Comparison of ENCODE assay signal across 11 cellular contexts in the genomic region with DNA sequence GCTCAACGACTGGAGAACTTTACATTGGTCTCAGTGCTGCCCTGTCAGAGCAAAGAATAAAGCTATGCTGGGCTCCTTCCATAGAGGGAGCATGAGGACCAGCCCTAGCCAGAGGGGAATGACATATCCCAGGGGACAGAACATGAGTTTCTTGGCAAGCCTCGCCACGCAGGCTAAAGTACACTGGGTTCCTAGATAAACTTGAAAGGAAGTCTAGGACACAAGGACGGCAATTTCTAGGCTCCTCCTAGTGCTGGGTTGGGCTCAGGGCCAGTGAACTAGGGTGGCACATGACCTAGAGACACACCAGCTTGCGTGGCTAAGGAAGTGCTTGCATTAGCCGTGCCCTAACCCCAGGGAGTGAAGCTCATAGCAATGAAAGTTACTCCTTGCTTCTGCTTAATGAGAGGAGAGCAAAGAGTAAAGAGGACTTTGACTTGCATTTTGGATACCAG.
DNase-seq lines count a peak whose midpoint lies in the region; TF ChIP-seq lines count a peak whose summit lies in the region.
"Had no signal": no experiment of that assay in that cellular context is flagged by ENCODE, and none has a peak within 500 bp of the region (broad histone marks: within the 10 kb centered on the region; RNA-seq: fewer than 3 reads in every experiment).

No MANE protein-coding gene starts in this region.

- H3K36me3 ChIP-seq in brain microvascular endothelial cell (replicated peaks) (no peaks in the 10 kb centered on the region), right atrium auricular region (no peaks in the 10 kb centered on the region), sigmoid colon (no peaks in the 10 kb centered on the region)

- H3K27me3 ChIP-seq in brain microvascular endothelial cell (replicated peaks) (no peaks in the 10 kb centered on the region), right atrium auricular region (no peaks in the 10 kb centered on the region), sigmoid colon (no peaks in the 10 kb centered on the region)

- WGBS in sigmoid colon, 2 donors = 11 to 52% methylated on average over 6 of the region's 6 CpGs

- TF ChIP-seq POLR2A in sigmoid colon (IDR thresholded peaks at IDR 0.05) = no peak

- H3K4me3 ChIP-seq in brain microvascular endothelial cell (ENCODE audit: low read depth, low read length) (no peak overlapping the region), right atrium auricular region (no peak overlapping the region), sigmoid colon (no peak overlapping the region)

- H3K27me3 Mint-ChIP-seq in activated T-helper 1 cell treated with anti-CD3 and anti-CD28 coated beads, Interleukin-12 subunit alpha, Interleukin-12 subunit beta, Interleukin-2, Interleukin-4 antibody, amounts not matched to agents 30 ng/mL and 10 ng/mL and 1 ng/mL, durations not matched to agents 14 hours and 24 hours and 36 hours (ENCODE audit: insufficient read depth) = no peaks in the 10 kb centered on the region
- H3K27me3 Mint-ChIP-seq: stimulated activated naive CD8-positive, alpha-beta T cell treated with anti-CD3 and anti-CD28 coated beads, Interleukin-15, amount 100 ng/mL, for 72 hours had no signal

- no peak overlapping the region for H3K27ac ChIP-seq in brain microvascular endothelial cell
- H3K27ac ChIP-seq in right atrium auricular region = peak overlapping the region; percentile 60 to 83
- peak overlapping the region in 1 of 4 donors; percentile 54 for H3K27ac ChIP-seq in sigmoid colon

- in situ Hi-C loops in brain microvascular endothelial cell (cut with HindIII; ENCODE audit: low pct_ligation_motif_present, low sequenced_read_pairs) = no loop called here

- H3K36me3 Mint-ChIP-seq in activated T-helper 1 cell treated with anti-CD3 and anti-CD28 coated beads, Interleukin-12 subunit alpha, Interleukin-12 subunit beta, Interleukin-2, Interleukin-4 antibody, amounts not matched to agents 30 ng/mL and 10 ng/mL and 1 ng/mL, durations not matched to agents 14 hours and 24 hours and 36 hours (ENCODE audit: low read depth) = peaks cover 29% of the 10 kb centered on the region

- H3K9me3 Mint-ChIP-seq in activated T-helper 1 cell treated with anti-CD3 and anti-CD28 coated beads, Interleukin-12 subunit alpha, Interleukin-12 subunit beta, Interleukin-2, Interleukin-4 antibody, amounts not matched to agents 30 ng/mL and 10 ng/mL and 1 ng/mL, durations not matched to agents 14 hours and 24 hours and 36 hours = peaks cover 14% of the 10 kb centered on the region

- TF ChIP-seq CTCF in brain microvascular endothelial cell (IDR thresholded peaks at IDR 0.05; ENCODE audit: low read depth, low read length, missing control alignments) = peak; percentile 38
- peak in 1 of 2 donors; percentile 72 for TF ChIP-seq CTCF in right atrium auricular region (IDR thresholded peaks at IDR 0.05)
- TF ChIP-seq CTCF in sigmoid colon (IDR thresholded peaks at IDR 0.05) = peak in 1 of 4 experiments; percentile 10

- intact Hi-C loops in sigmoid colon (cut with DNase I) = no loop called here
- intact Hi-C loops in activated T-helper 1 cell treated with anti-CD3 and anti-CD28 coated beads, Interleukin-12 subunit alpha, Interleukin-12 subunit beta, Interleukin-2, Interleukin-4 antibody, amounts not matched to agents 30 ng/mL and 10 ng/mL and 1 ng/mL, durations not matched to agents 14 hours and 24 hours and 36 hours (cut with micrococcal nuclease) = no loop called here

- no peak for TF ChIP-seq EP300 in sigmoid colon (IDR thresholded peaks at IDR 0.05)

- H3K9me3 ChIP-seq in right atrium auricular region (peaks cover 0 to 14% of the 10 kb centered on the region in 2 donors), sigmoid colon (peaks cover 0 to 5% (median 0%) of the 10 kb centered on the region in 4 donors)

- peaks cover 0 to 20% of the 10 kb centered on the region in 2 donors for H3K4me1 ChIP-seq in right atrium auricular region
- H3K4me1 ChIP-seq in sigmoid colon = peaks cover 0 to 14% (median 8%) of the 10 kb centered on the region in 4 donors

- H3K4me3 Mint-ChIP-seq in activated T-helper 1 cell treated with anti-CD3 and anti-CD28 coated beads, Interleukin-12 subunit alpha, Interleukin-12 subunit beta, Interleukin-2, Interleukin-4 antibody, amounts not matched to agents 30 ng/mL and 10 ng/mL and 1 ng/mL, durations not matched to agents 14 hours and 24 hours and 36 hours = no peak overlapping the region
- H3K4me3 Mint-ChIP-seq: stimulated activated naive CD8-positive, alpha-beta T cell treated with anti-CD3 and anti-CD28 coated beads, Interleukin-15, amount 100 ng/mL, for 72 hours had no signal

- no peaks in the 10 kb centered on the region for H3K4me1 Mint-ChIP-seq in activated T-helper 1 cell treated with anti-CD3 and anti-CD28 coated beads, Interleukin-12 subunit alpha, Interleukin-12 subunit beta, Interleukin-2, Interleukin-4 antibody, amounts not matched to agents 30 ng/mL and 10 ng/mL and 1 ng/mL, durations not matched to agents 14 hours and 24 hours and 36 hours (ENCODE audit: low read depth)

- peak; percentile 90 for DNase-seq in HT-29 (ENCODE audit: low spot score)
- peak; percentile 62 for DNase-seq in brain microvascular endothelial cell
- peak; percentile 88 for DNase-seq in right atrium auricular region (ENCODE audit: low spot score)
- peak; percentile 85 for DNase-seq in sigmoid colon
- DNase-seq in occipital lobe (lab: John Stamatoyannopoulos, UW) = no peak
- no peak for DNase-seq in C1 segment of cervical spinal cord (lab: John Stamatoyannopoulos, UW)
- DNase-seq in activated CD4-positive, alpha-beta T cell treated with anti-CD3 and anti-CD28 coated beads, Interleukin-2, amount 50 U/mL, for 4 hours = no peak
- no peak for DNase-seq in activated T-helper 1 cell treated with anti-CD3 and anti-CD28 coated beads, Interleukin-12 subunit alpha, Interleukin-12 subunit beta, Interleukin-2, Interleukin-4 antibody, amounts not matched to agents 30 ng/mL and 10 ng/mL and 1 ng/mL, durations not matched to agents 14 hours and 24 hours and 36 hours (ENCODE audit: low spot score)
- DNase-seq: GDM1; stimulated activated naive CD8-positive, alpha-beta T cell treated with anti-CD3 and anti-CD28 coated beads, Interleukin-15, amount 100 ng/mL, for 72 hours; T-helper 9 cell had no signal

- H3K27ac Mint-ChIP-seq in activated T-helper 1 cell treated with anti-CD3 and anti-CD28 coated beads, Interleukin-12 subunit alpha, Interleukin-12 subunit beta, Interleukin-2, Interleukin-4 antibody, amounts not matched to agents 30 ng/mL and 10 ng/mL and 1 ng/mL, durations not matched to agents 14 hours and 24 hours and 36 hours = no peak overlapping the region
- H3K27ac Mint-ChIP-seq: stimulated activated naive CD8-positive, alpha-beta T cell treated with anti-CD3 and anti-CD28 coated beads, Interleukin-15, amount 100 ng/mL, for 72 hours had no signal

Comparison
In these comparisons a context has a peak if more than half of its experiments do, and no peak if none do; other contexts are left out.
1. DNase-seq: peak in HT-29 (single experiment), brain microvascular endothelial cell (single experiment), right atrium auricular region (single experiment) and sigmoid colon (single experiment); none in occipital lobe (single experiment), C1 segment of cervical spinal cord (0 of 14), activated CD4-positive, alpha-beta T cell treated with anti-CD3 and anti-CD28 coated beads, Interleukin-2, amount 50 U/mL, for 4 hours (0 of 2) and activated T-helper 1 cell treated with anti-CD3 and anti-CD28 coated beads, Interleukin-12 subunit alpha, Interleukin-12 subunit beta, Interleukin-2, Interleukin-4 antibody, amounts not matched to agents 30 ng/mL and 10 ng/mL and 1 ng/mL, durations not matched to agents 14 hours and 24 hours and 36 hours (single experiment).